1 cellular context compared by ENCODE assay signal in the genomic region with DNA sequence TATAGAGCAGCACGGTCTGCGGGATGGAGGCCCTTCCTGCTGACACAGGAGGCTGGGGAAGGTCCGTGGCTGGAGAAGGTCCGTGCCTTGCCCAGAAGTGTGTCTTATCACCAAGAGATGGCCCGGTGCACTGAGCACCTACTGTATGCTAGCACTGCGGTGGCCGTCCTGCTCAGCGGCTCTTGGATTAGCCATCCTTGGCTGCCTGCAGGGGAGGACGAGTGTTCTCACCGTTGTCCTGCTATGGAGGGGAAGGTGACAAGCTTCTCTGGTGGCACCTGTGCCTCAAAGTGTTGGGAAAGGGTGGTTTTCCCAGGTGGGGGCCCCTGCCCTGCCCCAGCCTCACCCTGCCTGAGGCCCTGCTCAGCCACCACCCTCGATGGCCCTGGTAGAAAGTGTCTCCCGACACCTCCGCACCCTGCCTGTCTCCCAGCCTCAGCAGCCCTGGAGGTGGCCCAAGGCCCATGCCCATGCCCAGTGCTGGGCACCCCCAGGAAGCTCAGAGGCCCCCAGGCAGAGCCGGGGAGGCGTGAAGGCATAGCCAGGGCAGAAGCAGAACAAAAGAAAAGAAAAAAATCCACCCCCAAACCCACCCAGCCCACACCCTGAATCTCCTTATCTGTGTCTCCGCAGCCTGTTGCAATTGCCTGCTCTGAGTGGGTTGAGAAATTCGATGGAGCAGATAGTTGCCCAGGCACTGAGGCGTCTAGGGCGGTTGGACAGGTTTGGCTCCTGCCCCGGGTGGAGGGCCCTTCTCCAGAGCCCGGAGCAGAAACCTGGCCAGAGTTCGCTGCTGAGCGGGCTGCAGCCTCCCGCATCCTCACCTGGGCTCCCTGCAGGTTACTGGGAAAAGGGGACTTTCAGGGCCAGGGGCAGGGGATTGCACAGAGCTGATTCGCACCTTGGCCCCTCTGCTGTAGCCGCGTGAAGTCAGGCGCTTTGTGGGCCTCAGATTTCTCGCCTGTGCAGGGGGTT.
A peak's percentile ranks its signal among the peaks of the same experiment; 100 is the strongest.
TF ChIP-seq lines count a peak whose summit lies in the region.

No MANE protein-coding gene starts in this region.

TF ChIP-seq in K562, 482 proteins besides CTCF, POLR2A, EP300 and RAD21 (continued from another document and continues in another):
- TF ChIP-seq CUX1 (CRISPR knock-in tag; IDR thresholded peaks at IDR 0.05): no peak
- TF ChIP-seq ZNF444 (CRISPR knock-in tag; IDR thresholded peaks at IDR 0.05): no peak
- no peak for TF ChIP-seq ZC3H8 (IDR thresholded peaks at IDR 0.05)
- no peak for TF ChIP-seq ZNF347 (CRISPR knock-in tag; IDR thresholded peaks at IDR 0.05; ENCODE audit: low read depth)
- no peak for TF ChIP-seq MAFK (IDR thresholded peaks at IDR 0.05; ENCODE audit: low read length)
- TF ChIP-seq CEBPZ (IDR thresholded peaks at IDR 0.05; ENCODE audit: borderline replicate concordance, low read depth, low read length): no peak
- no peak for TF ChIP-seq MCM5 (IDR thresholded peaks at IDR 0.05; ENCODE audit: low read depth)
- TF ChIP-seq ZNF408 (CRISPR knock-in tag; IDR thresholded peaks at IDR 0.05; ENCODE audit: low read depth): no peak
- no peak for TF ChIP-seq ID3 (CRISPR knock-in tag; IDR thresholded peaks at IDR 0.05)
- no peak for TF ChIP-seq ID3 (tag; IDR thresholded peaks at IDR 0.05)
- no peak for TF ChIP-seq EP400 (IDR thresholded peaks at IDR 0.05)
- TF ChIP-seq EWSR1 (IDR thresholded peaks at IDR 0.05; ENCODE audit: borderline replicate concordance, low read depth, partially characterized antibody): no peak
- no peak for TF ChIP-seq U2AF1 (optimal IDR thresholded peaks at IDR 0.05; ENCODE audit: low read depth, low read length)
- no peak for TF ChIP-seq PHF8 (IDR thresholded peaks at IDR 0.05; ENCODE audit: borderline replicate concordance, low read length)
- peak; percentile 82; the same call in 1 of the 2 replicates for TF ChIP-seq POLR2AphosphoS5 (IDR thresholded peaks at IDR 0.05; ENCODE audit: control insufficient read depth, insufficient read depth, low read depth, low read length)
- peak in 1 of 2 experiments; percentile 88; a peak in 2 of 4 replicates for TF ChIP-seq RCOR1 (IDR thresholded peaks at IDR 0.05; ENCODE audit: borderline replicate concordance in 1 of 2, low read depth in 2 of 2, low read length in 2 of 2)
- TF ChIP-seq MECOM (CRISPR knock-in tag; IDR thresholded peaks at IDR 0.05): no peak
- no peak for TF ChIP-seq XRCC3 (IDR thresholded peaks at IDR 0.05)
- TF ChIP-seq CEBPB (tag; IDR thresholded peaks at IDR 0.05): peak; percentile 97
- no peak for TF ChIP-seq ZNF174 (CRISPR knock-in tag; IDR thresholded peaks at IDR 0.05)
- no peak for TF ChIP-seq ZHX1 (conservative IDR thresholded peaks at IDR 0.05; ENCODE audit: low read length)
- TF ChIP-seq, protein P1, sequence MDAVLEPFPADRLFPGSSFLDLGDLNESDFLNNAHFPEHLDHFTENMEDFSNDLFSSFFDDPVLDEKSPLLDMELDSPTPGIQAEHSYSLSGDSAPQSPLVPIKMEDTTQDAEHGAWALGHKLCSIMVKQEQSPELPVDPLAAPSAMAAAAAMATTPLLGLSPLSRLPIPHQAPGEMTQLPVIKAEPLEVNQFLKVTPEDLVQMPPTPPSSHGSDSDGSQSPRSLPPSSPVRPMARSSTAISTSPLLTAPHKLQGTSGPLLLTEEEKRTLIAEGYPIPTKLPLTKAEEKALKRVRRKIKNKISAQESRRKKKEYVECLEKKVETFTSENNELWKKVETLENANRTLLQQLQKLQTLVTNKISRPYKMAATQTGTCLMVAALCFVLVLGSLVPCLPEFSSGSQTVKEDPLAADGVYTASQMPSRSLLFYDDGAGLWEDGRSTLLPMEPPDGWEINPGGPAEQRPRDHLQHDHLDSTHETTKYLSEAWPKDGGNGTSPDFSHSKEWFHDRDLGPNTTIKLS (IDR thresholded peaks at IDR 0.05; ENCODE audit: borderline replicate concordance, low read depth): no peak
- no peak for TF ChIP-seq PTTG1 (tag; IDR thresholded peaks at IDR 0.05; ENCODE audit: low read depth)
- no peak for TF ChIP-seq ZNF655 (CRISPR knock-in tag; IDR thresholded peaks at IDR 0.05)
- TF ChIP-seq ETS2 (tag; IDR thresholded peaks at IDR 0.05; ENCODE audit: borderline replicate concordance, poor library complexity, severe bottlenecking): no peak
- TF ChIP-seq, protein P2, sequence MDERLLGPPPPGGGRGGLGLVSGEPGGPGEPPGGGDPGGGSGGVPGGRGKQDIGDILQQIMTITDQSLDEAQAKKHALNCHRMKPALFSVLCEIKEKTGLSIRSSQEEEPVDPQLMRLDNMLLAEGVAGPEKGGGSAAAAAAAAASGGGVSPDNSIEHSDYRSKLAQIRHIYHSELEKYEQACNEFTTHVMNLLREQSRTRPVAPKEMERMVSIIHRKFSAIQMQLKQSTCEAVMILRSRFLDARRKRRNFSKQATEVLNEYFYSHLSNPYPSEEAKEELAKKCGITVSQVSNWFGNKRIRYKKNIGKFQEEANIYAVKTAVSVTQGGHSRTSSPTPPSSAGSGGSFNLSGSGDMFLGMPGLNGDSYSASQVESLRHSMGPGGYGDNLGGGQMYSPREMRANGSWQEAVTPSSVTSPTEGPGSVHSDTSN (CRISPR knock-in tag; IDR thresholded peaks at IDR 0.05; ENCODE audit: low read depth): no peak
- TF ChIP-seq, protein P2 (tag; conservative IDR thresholded peaks at IDR 0.05; ENCODE audit: low read depth): no peak
- no peak for TF ChIP-seq SAFB (IDR thresholded peaks at IDR 0.05; ENCODE audit: borderline replicate concordance, low read depth, low read length)
- 0 out of 2 replicates have a peak, but pooled peaks have one; percentile 22 for TF ChIP-seq FOSL1 (tag; conservative IDR thresholded peaks at IDR 0.05)
- TF ChIP-seq POLR3G (IDR thresholded peaks at IDR 0.05; ENCODE audit: extremely low read depth, insufficient read length, insufficient replicate concordance): no peak
- TF ChIP-seq ATF7 (IDR thresholded peaks at IDR 0.05): no peak
- TF ChIP-seq HDAC1 (IDR thresholded peaks at IDR 0.05): 0 out of 4 replicates have a peak, but pooled peaks of 1 of the 2 experiments have one; percentile 20
- TF ChIP-seq NUFIP1 (IDR thresholded peaks at IDR 0.05; ENCODE audit: partially characterized antibody): no peak
- peak; percentile 34; the same call in 1 of the 2 replicates for TF ChIP-seq BHLHE40 (IDR thresholded peaks at IDR 0.05; ENCODE audit: low read length)
- TF ChIP-seq DACH1 (IDR thresholded peaks at IDR 0.05; ENCODE audit: partially characterized antibody): no peak
- no peak for TF ChIP-seq ZNF133 (CRISPR knock-in tag; IDR thresholded peaks at IDR 0.05)
- no peak for TF ChIP-seq SMARCA5 (IDR thresholded peaks at IDR 0.05)
- no peak for TF ChIP-seq ZNF3 (CRISPR knock-in tag; IDR thresholded peaks at IDR 0.05)
- TF ChIP-seq SIN3B (IDR thresholded peaks at IDR 0.05; ENCODE audit: low read depth): no peak
- TF ChIP-seq MTA1 (IDR thresholded peaks at IDR 0.05; ENCODE audit: borderline replicate concordance): no peak
- TF ChIP-seq GABPB2 (CRISPR knock-in tag; conservative IDR thresholded peaks at IDR 0.05): no peak
